13 cellular contexts compared by ENCODE assay signal in genomic region chr7:44218418-44219201, GRCh38. TPM values are rescaled to one million over a fixed set of nuclear protein-coding genes. Genes with fewer than 3 reads are reported as not detected.
DNase-seq lines count a peak whose midpoint lies in the region; ATAC-seq, FAIRE-seq and TF ChIP-seq lines count a peak whose summit lies in the region.
"Had no signal": no experiment of that assay in that cellular context is flagged by ENCODE, and none has a peak within 500 bp of the region (broad histone marks: within the 10 kb centered on the region; RNA-seq: fewer than 3 reads in every experiment).

No MANE protein-coding gene starts in this region.

- H2AFZ ChIP-seq in K562 (ENCODE audit: low read depth, low read length) (peak overlapping the region; percentile 71), PC-3 (ENCODE audit: low read length) (no peak overlapping the region)

- in situ Hi-C loops in K562 (cut with MboI) (no loop called here), gastrocnemius medialis (cut with MboI; ENCODE audit: low sequenced_read_pairs in 4 of 4) (loop anchor here in 1 of 4 donors (25.0 kb wide), 1 partner anchor 269 kb away; the partner anchor contains the start of gene NUDCD3)

- H3K4me3 ChIP-seq in K562, result no peak overlapping the region
- no peak overlapping the region for H3K4me3 ChIP-seq in kidney (ENCODE audit: low read length in 2 of 2)
- no peak overlapping the region for H3K4me3 ChIP-seq in gastrocnemius medialis
- H3K4me3 ChIP-seq in PC-3 (ENCODE audit: low read length), result no peak overlapping the region
- H3K4me3 ChIP-seq: breast epithelium, skin epidermis, tibial nerve had no signal

- H3K9me1 ChIP-seq in K562 (ENCODE audit: control insufficient read depth, insufficient read depth, low read length), result peaks cover 9% of the 10 kb centered on the region

- H3K9ac ChIP-seq in K562 (ENCODE audit: insufficient read depth in 1 of 2, low read depth in 2 of 2, low read length in 2 of 2) (peak overlapping the region in 1 of 2 experiments; percentile 75; a peak in 2 of 4 replicates), kidney (ENCODE audit: low read length in 2 of 2) (no peak overlapping the region), PC-3 (ENCODE audit: low read length) (no peak overlapping the region)

- DNase-seq in NCI-H2171 (lab: John Stamatoyannopoulos, UW), result peak; percentile 87
- peak; percentile 65 to 76 (median 68) for DNase-seq in K562 (ENCODE audit: extremely low read depth in 1 of 4, low spot score in 3 of 4)
- DNase-seq in kidney, result peak; percentile 52
- peak; percentile 56 to 60 for DNase-seq in gastrocnemius medialis
- no peak for DNase-seq in PC-3
- DNase-seq in NCI-H1417 (lab: John Stamatoyannopoulos, UW), result no peak
- DNase-seq in glomerular visceral epithelial cell (ENCODE audit: extremely low spot score), result no peak
- DNase-seq in COLO668 (lab: John Stamatoyannopoulos, UW; ENCODE audit: unreplicated experiment), result no peak
- DNase-seq: activated CD8-positive, alpha-beta memory T cell treated with anti-CD3 and anti-CD28 coated beads for 24 hours had no signal

- H4K20me1 ChIP-seq in K562 (replicated peaks; ENCODE audit: control insufficient read depth, insufficient read depth, low read length) (0 out of 2 replicates have a peak, but pooled peaks cover 8% of the 10 kb centered on the region), PC-3 (ENCODE audit: low read length) (no peaks in the 10 kb centered on the region)

- ATAC-seq in K562 (peak; percentile 82), gastrocnemius medialis (peak; percentile 37 to 57), PC-3 (no peak)

- TF ChIP-seq CTCF in K562 (IDR thresholded peaks at IDR 0.05 in 2 of 3, conservative IDR thresholded peaks at IDR 0.05 in 1 of 3; ENCODE audit: insufficient read depth in 2 of 3, low read depth in 1 of 3, low read length in 3 of 3) (peak; percentile 53 to 72 (median 53); a peak in 5 of 6 replicates), kidney (IDR thresholded peaks at IDR 0.05; ENCODE audit: borderline replicate concordance, extremely low read depth, insufficient read depth) (no peak), gastrocnemius medialis (IDR thresholded peaks at IDR 0.05 in 4 of 5, conservative IDR thresholded peaks at IDR 0.05 in 1 of 5) (no peak), PC-3 (conservative IDR thresholded peaks at IDR 0.05; ENCODE audit: low read depth, low read length) (no peak)

- no peaks in the 10 kb centered on the region for H3F3A ChIP-seq in PC-3 (ENCODE audit: low read length, unreplicated experiment)

- H3K9me3 ChIP-seq in K562 (replicated peaks; ENCODE audit: control insufficient read depth, insufficient read depth, low read depth, low read length), result no peaks in the 10 kb centered on the region
- peaks cover 0 to 3% of the 10 kb centered on the region in 2 donors for H3K9me3 ChIP-seq in kidney (ENCODE audit: control insufficient read depth in 1 of 2, low read length in 2 of 2)
- no peaks in the 10 kb centered on the region for H3K9me3 ChIP-seq in gastrocnemius medialis
- H3K9me3 ChIP-seq in PC-3 (ENCODE audit: low read length), result no peaks in the 10 kb centered on the region
- H3K9me3 ChIP-seq: breast epithelium had no signal

- FAIRE-seq in K562 (lab: Jason Lieb, UNC), result peak; percentile 65
- no peak for FAIRE-seq in kidney (lab: Jason Lieb, UNC)

- no peaks in the 10 kb centered on the region; the same call in 2 of the 3 replicates for H3K36me3 ChIP-seq in K562 (ENCODE audit: control insufficient read depth, insufficient read depth, low read length)
- H3K36me3 ChIP-seq in kidney (ENCODE audit: control insufficient read depth in 1 of 2, insufficient read depth in 2 of 2, low read length in 2 of 2), result no peaks in the 10 kb centered on the region
- no peaks in the 10 kb centered on the region for H3K36me3 ChIP-seq in gastrocnemius medialis
- no peaks in the 10 kb centered on the region for H3K36me3 ChIP-seq in PC-3 (ENCODE audit: low read depth, low read length)
- H3K36me3 ChIP-seq: breast epithelium had no signal

- BruUV-seq in K562 (replicated peaks; lab: Mats Ljungman, UMichigan) (no TSS peak), PC-3 (replicated peaks; lab: Mats Ljungman, UMichigan) (no TSS peak)

- H3K27ac ChIP-seq in K562 (ENCODE audit: extremely low read depth, low read depth, low read length) (no peak overlapping the region), kidney (ENCODE audit: low read depth in 2 of 2, low read length in 2 of 2) (no peak overlapping the region), gastrocnemius medialis (peak overlapping the region; percentile 33 to 75 (median 73)), PC-3 (ENCODE audit: low read length) (no peak overlapping the region)
- H3K27ac ChIP-seq: breast epithelium, epithelial cell of prostate, tibial nerve had no signal

- peak in 1 of 2 experiments; percentile 41; a peak in 1 of 4 replicates for TF ChIP-seq RAD21 in K562 (CRISPR knock-in tag; conservative IDR thresholded peaks at IDR 0.05 in 1 of 2, IDR thresholded peaks at IDR 0.05 in 1 of 2)

- H3K27me3 ChIP-seq in K562 (ENCODE audit: control insufficient read depth in 2 of 2, insufficient read depth in 2 of 2, low read length in 2 of 2), result peaks cover 0 to 6% of the 10 kb centered on the region in 2 experiments; a peak in 1 of 5 replicates
- H3K27me3 ChIP-seq in gastrocnemius medialis, result no peaks in the 10 kb centered on the region
- H3K27me3 ChIP-seq in PC-3 (ENCODE audit: low read length), result no peaks in the 10 kb centered on the region
- H3K27me3 ChIP-seq: breast epithelium, tibial nerve had no signal

- CTCF ChIA-PET in K562 (lab: Yijun Ruan, JAX; ENCODE audit: low intra/inter-chr PET ratio), result interaction anchor here (0.7 kb wide), 1 partner anchor 13 kb away, joined by 3 read pairs; no protein-coding TSS in a partner anchor
- CTCF ChIA-PET in PC-3 (lab: Charles Lee), result no interaction called here

- intact Hi-C loops in K562 (cut with micrococcal nuclease) (no loop called here), kidney (cut with DNase I) (no loop called here), gastrocnemius medialis (cut with DNase I; ENCODE audit: low total_unique reads) (no loop called here), PC-3 (cut with micrococcal nuclease) (no loop called here)

- H3K9me2 ChIP-seq in PC-3 (replicated peaks; ENCODE audit: low read length), result no peaks in the 10 kb centered on the region

- POLR2A ChIA-PET in K562 (lab: Yijun Ruan, JAX) (interaction anchor here (0.6 to 2.2 kb wide), 7 partner anchors 14 to 356 kb away, joined by 3 to 9 read pairs (median 4); partner anchors contain the start of gene POLD2), PC-3 (lab: Charles Lee; ENCODE audit: unreplicated experiment) (no interaction called here)

- no peak overlapping the region for H3K4me2 ChIP-seq in K562 (ENCODE audit: insufficient read depth, low read length)
- H3K4me2 ChIP-seq in PC-3 (ENCODE audit: low read length), result no peak overlapping the region

- H3K79me2 ChIP-seq in K562 (ENCODE audit: control insufficient read depth, insufficient read depth, low read length) (no peaks in the 10 kb centered on the region), PC-3 (ENCODE audit: low read length) (no peaks in the 10 kb centered on the region)

- TF ChIP-seq POLR2A in K562 (conservative IDR thresholded peaks at IDR 0.05) (no peak), gastrocnemius medialis (IDR thresholded peaks at IDR 0.05) (no peak)

- no peak for TF ChIP-seq EP300 in K562 (IDR thresholded peaks at IDR 0.05; ENCODE audit: low read length)

- peaks cover 12 to 65% of the 10 kb centered on the region in 2 experiments; a peak in 4 of 5 replicates for H3K4me1 ChIP-seq in K562 (replicated peaks in 1 of 2; ENCODE audit: control insufficient read depth in 2 of 2, insufficient read depth in 2 of 2, low read length in 2 of 2)
- H3K4me1 ChIP-seq in kidney (ENCODE audit: control insufficient read depth in 1 of 2, insufficient read depth in 1 of 2, low read depth in 1 of 2, low read length in 2 of 2), result no peaks in the 10 kb centered on the region
- peaks cover 11 to 21% of the 10 kb centered on the region in 2 donors for H3K4me1 ChIP-seq in gastrocnemius medialis
- no peaks in the 10 kb centered on the region for H3K4me1 ChIP-seq in PC-3 (ENCODE audit: insufficient read depth, low read length)
- H3K4me1 ChIP-seq: breast epithelium, tibial nerve had no signal

- 40% methylated on average over 22 of the region's 26 CpGs for WGBS in K562 (ENCODE audit: insufficient coverage, low coverage, missing lambda C conversion rate)

RNA-seq across cellular contexts. Expression of gene YKT6, which starts 17.8 kb away (rescaled TPM):
- total RNA-seq in K562 (2011; cell fraction: chromatin; rRNA removed; ENCODE audit: low replicate concordance), result 52.9 and 122 TPM in 2 replicates
- total RNA-seq in K562 (2011; cell fraction: nucleolus; rRNA removed), result 80.8 and 98.2 TPM in 2 replicates
- total RNA-seq in K562 (2011; cell fraction: nucleoplasm; rRNA removed), result 90.6 and 91.5 TPM in 2 replicates
- 82.0 and 96.9 TPM in 2 replicates for total RNA-seq in K562 (2014; rRNA removed)
- 52.0 and 57.7 TPM in 2 replicates for total RNA-seq in K562 (2014; rRNA removed; fragmentation: Illumina TruSeq; extraction: Trizol)
- total RNA-seq in K562 (2015; rRNA removed; fragmentation: Illumina TruSeq; extraction: Trizol), result 56.9 and 59.5 TPM in 2 replicates
- total RNA-seq in K562 (2021), result 73.2 and 80.6 TPM in 2 replicates
- polyA plus RNA-seq in K562 (2011; rRNA removed), result 90.6 and 96.8 TPM in 2 replicates
- 88.6 and 98.5 TPM in 2 replicates for polyA plus RNA-seq in K562 (2011; cell fraction: cytosol; rRNA removed)
- 128 and 156 TPM in 2 replicates for polyA plus RNA-seq in K562 (2011; cell fraction: nucleus; rRNA removed)
- 75.1 and 76.7 TPM in 2 replicates for polyA plus RNA-seq in K562 (2012)
- 73.0 and 80.6 TPM in 2 replicates for polyA plus RNA-seq in K562 (2014; fragmentation: Illumina TruSeq; extraction: Trizol)
- polyA plus RNA-seq in K562 (2014; fragmentation: Nextera tagmentation; extraction: Ambion mirVana), result 1 to 10 TPM; 1.6 to 2.8 TPM
- 75.1 and 96.5 TPM in 2 replicates for polyA plus RNA-seq in K562 (2014; rRNA removed)
- 46.0 and 54.8 TPM in 2 replicates for polyA minus RNA-seq in K562 (2011; rRNA and poly(A)+ RNA removed)
- 25.1 and 28.8 TPM in 2 replicates for polyA minus RNA-seq in K562 (2011; cell fraction: cytosol; rRNA and poly(A)+ RNA removed)
- polyA minus RNA-seq in K562 (2011; cell fraction: nucleus; rRNA and poly(A)+ RNA removed), result 46.4 and 60.2 TPM in 2 replicates
- 60.2 TPM for total RNA-seq in kidney
- polyA plus RNA-seq in kidney (ENCODE audit: insufficient read depth, low read depth, low replicate concordance), result 53.2 TPM
- total RNA-seq in gastrocnemius medialis, result 10 to 100 TPM; 37.9 to 79.5 (median 72.5) TPM
- total RNA-seq in PC-3 (2014; rRNA removed), result 133 and 147 TPM in 2 replicates

RNA-seq across cellular contexts. Expression of gene GCK, which starts 29.4 kb away (rescaled TPM):
- not detected in 2 replicates for total RNA-seq in K562 (2011; cell fraction: chromatin; rRNA removed; ENCODE audit: low replicate concordance)
- not detected in 2 replicates for total RNA-seq in K562 (2011; cell fraction: nucleolus; rRNA removed)
- not detected in 2 replicates for total RNA-seq in K562 (2011; cell fraction: nucleoplasm; rRNA removed)
- total RNA-seq in K562 (2014; rRNA removed), result 0.14 and 0.16 TPM in 2 replicates
- total RNA-seq in K562 (2014; rRNA removed; fragmentation: Illumina TruSeq; extraction: Trizol), result 0.18 TPM in 1 of 2 replicates, not detected in the other
- total RNA-seq in K562 (2015; rRNA removed; fragmentation: Illumina TruSeq; extraction: Trizol), result 0.11 TPM in 1 of 2 replicates, not detected in the other
- 0.11 and 0.22 TPM in 2 replicates for total RNA-seq in K562 (2021)
- polyA plus RNA-seq in K562 (2011; rRNA removed), result not detected in 2 replicates
- polyA plus RNA-seq in K562 (2011; cell fraction: cytosol; rRNA removed), result 0.04 and 0.09 TPM in 2 replicates
- 0.13 TPM in 1 of 2 replicates, not detected in the other for polyA plus RNA-seq in K562 (2011; cell fraction: nucleus; rRNA removed)
- 0.79 and 1.2 TPM in 2 replicates for polyA plus RNA-seq in K562 (2012)
- not detected in 2 replicates for polyA plus RNA-seq in K562 (2014; fragmentation: Illumina TruSeq; extraction: Trizol)
- polyA plus RNA-seq in K562 (2014; fragmentation: Nextera tagmentation; extraction: Ambion mirVana), result under 1 TPM; 0.25 to 0.55 TPM
- 0.13 and 0.35 TPM in 2 replicates for polyA plus RNA-seq in K562 (2014; rRNA removed)
- polyA minus RNA-seq in K562 (2011; rRNA and poly(A)+ RNA removed), result not detected in 2 replicates
- not detected in 2 replicates for polyA minus RNA-seq in K562 (2011; cell fraction: cytosol; rRNA and poly(A)+ RNA removed)
- polyA minus RNA-seq in K562 (2011; cell fraction: nucleus; rRNA and poly(A)+ RNA removed), result not detected in 2 replicates
- total RNA-seq in kidney, result 0.25 TPM
- polyA plus RNA-seq in kidney (ENCODE audit: insufficient read depth, low read depth, low replicate concordance), result 1.0 TPM
- under 1 TPM in 1 of 4 donors, not detected in 3; 0.33 TPM for total RNA-seq in gastrocnemius medialis
- total RNA-seq in PC-3 (2014; rRNA removed), result not detected in 2 replicates

Comparison
In these comparisons a context has a peak if more than half of its experiments do, and no peak if none do; other contexts are left out.
1. DNase-seq: peak in NCI-H2171 (single experiment), K562 (4 of 4), kidney (single experiment) and gastrocnemius medialis (2 of 2); none in PC-3 (single experiment), NCI-H1417 (0 of 3), glomerular visceral epithelial cell (single experiment) and COLO668 (single experiment).
2. H3K27ac ChIP-seq: peak in gastrocnemius medialis (4 of 4); none in K562 (single experiment), kidney (0 of 2) and PC-3 (single experiment).
3. CTCF ChIP-seq: peak in K562 (3 of 3); none in kidney (single experiment), gastrocnemius medialis (0 of 5) and PC-3 (single experiment).